9 cellular contexts compared by ENCODE assay signal in the genomic region with DNA sequence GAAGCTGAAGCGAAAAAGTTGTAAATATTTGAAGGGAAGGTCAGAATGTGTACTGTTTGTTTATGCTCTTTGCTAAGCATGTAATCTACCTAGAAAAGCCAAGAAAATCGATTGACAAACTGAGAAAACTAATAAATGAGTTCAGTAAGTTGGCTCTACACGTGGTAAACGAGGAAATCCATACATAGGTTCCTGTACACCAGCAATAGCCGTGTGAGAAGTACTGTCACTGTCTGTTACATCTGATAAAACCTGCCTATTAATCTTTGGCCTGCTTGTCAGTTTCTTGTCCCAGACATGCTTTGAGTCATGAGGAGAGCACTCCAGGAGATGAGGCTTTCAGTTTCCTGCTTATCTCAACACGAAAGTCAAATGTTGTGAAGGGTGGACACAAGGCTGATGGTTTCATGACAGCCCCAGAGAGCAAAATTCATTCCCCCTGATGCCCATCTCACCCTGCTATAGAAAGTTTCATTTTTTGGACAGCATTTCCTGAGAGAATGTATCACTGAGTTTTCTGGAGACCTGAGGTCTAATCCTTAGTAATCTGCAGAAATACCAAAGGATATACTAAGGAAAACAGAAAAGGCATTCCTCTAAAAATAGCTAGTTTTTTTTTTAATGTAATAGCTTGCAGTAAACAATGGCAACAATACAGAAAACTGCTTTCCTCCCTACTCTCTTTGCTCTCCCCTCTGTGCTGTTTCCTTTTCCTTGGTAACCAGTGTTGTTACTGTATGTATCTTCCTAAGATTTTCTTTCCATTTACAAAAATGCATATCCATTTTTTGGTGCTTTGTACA. TPM values are rescaled to one million over a fixed set of nuclear protein-coding genes. Genes with fewer than 3 reads are reported as not detected.
A peak's percentile ranks its signal among the peaks of the same experiment; 100 is the strongest.
DNase-seq lines count a peak whose midpoint lies in the region; ATAC-seq and TF ChIP-seq lines count a peak whose summit lies in the region.
"Had no signal": no experiment of that assay in that cellular context is flagged by ENCODE, and none has a peak within 500 bp of the region (broad histone marks: within the 10 kb centered on the region; RNA-seq: fewer than 3 reads in every experiment).

No MANE protein-coding gene starts in this region.

- no peaks in the 10 kb centered on the region for H3K36me3 Mint-ChIP-seq in chondrocyte (ENCODE audit: low read depth)

- no peaks in the 10 kb centered on the region for H3K27me3 ChIP-seq in gastrocnemius medialis

- DNase-seq in chondrocyte (ENCODE audit: low spot score) = no peak
- DNase-seq in gastrocnemius medialis = no peak
- no peak for DNase-seq in stimulated activated CD4-positive, alpha-beta T cell treated with anti-CD3 and anti-CD28 coated beads, Interleukin-2, amount 100 ng/mL, for 48 hours
- DNase-seq in NCI-H1436 treated with DMSO at 0.1 percent for 48 hours (lab: John Stamatoyannopoulos, UW) = no peak
- no peak for DNase-seq in stimulated activated CD4-positive, alpha-beta T cell treated with anti-CD3 and anti-CD28 coated beads, Interleukin-4, amount 100 ng/mL, for 24 hours

- peaks cover 21 to 36% of the 10 kb centered on the region in 2 donors for H3K4me1 ChIP-seq in gastrocnemius medialis

- no peak for TF ChIP-seq POLR2A in gastrocnemius medialis (IDR thresholded peaks at IDR 0.05)

- H3K4me3 Mint-ChIP-seq in chondrocyte (ENCODE audit: unreplicated experiment) = no peak overlapping the region

- H3K27me3 Mint-ChIP-seq in chondrocyte (ENCODE audit: low read depth) = no peaks in the 10 kb centered on the region

- peak overlapping the region; percentile 46 to 70 (median 56) for H3K27ac ChIP-seq in gastrocnemius medialis
- H3K27ac ChIP-seq: HL-60 had no signal

- intact Hi-C loops in gastrocnemius medialis (cut with DNase I; ENCODE audit: low total_unique reads) = no loop called here

- H3K4me1 Mint-ChIP-seq in chondrocyte (ENCODE audit: low read depth) = peaks cover 60% of the 10 kb centered on the region

- TF ChIP-seq CTCF in chondrocyte (IDR thresholded peaks at IDR 0.05) (no peak), gastrocnemius medialis (IDR thresholded peaks at IDR 0.05 in 4 of 5, conservative IDR thresholded peaks at IDR 0.05 in 1 of 5) (no peak)

- no peaks in the 10 kb centered on the region for H3K9me3 ChIP-seq in gastrocnemius medialis

- H3K9me3 Mint-ChIP-seq in chondrocyte (ENCODE audit: low read depth) = no peaks in the 10 kb centered on the region

- ATAC-seq in GM19463 (IDR thresholded peaks at IDR 0.05; ENCODE audit: unreplicated experiment) = peak; percentile 84
- peak; percentile 81 for ATAC-seq in HG03378 (IDR thresholded peaks at IDR 0.05; ENCODE audit: unreplicated experiment)
- peak; percentile 86 to 87 for ATAC-seq in gastrocnemius medialis
- ATAC-seq in GM18873 (IDR thresholded peaks at IDR 0.05; ENCODE audit: low FRiP score, unreplicated experiment) = no peak

- H3K27ac Mint-ChIP-seq in chondrocyte (ENCODE audit: unreplicated experiment) = peak overlapping the region; percentile 84

- H3K36me3 ChIP-seq in gastrocnemius medialis = no peaks in the 10 kb centered on the region

- in situ Hi-C loops in gastrocnemius medialis (cut with MboI; ENCODE audit: low sequenced_read_pairs in 4 of 4) = no loop called here

- H3K4me3 ChIP-seq in gastrocnemius medialis = no peak overlapping the region

RNA-seq across cellular contexts. Expression of a gene that starts 18.8 kb away (rescaled TPM):
- total RNA-seq in chondrocyte = 67.2 to 79.7 TPM (median 74.2 TPM) in 3 replicates
- 10 to 100 TPM; 16.4 to 22.7 (median 18.0) TPM for total RNA-seq in gastrocnemius medialis
